Comparison of ENCODE assay signal across 9 cellular contexts in the genomic region with DNA sequence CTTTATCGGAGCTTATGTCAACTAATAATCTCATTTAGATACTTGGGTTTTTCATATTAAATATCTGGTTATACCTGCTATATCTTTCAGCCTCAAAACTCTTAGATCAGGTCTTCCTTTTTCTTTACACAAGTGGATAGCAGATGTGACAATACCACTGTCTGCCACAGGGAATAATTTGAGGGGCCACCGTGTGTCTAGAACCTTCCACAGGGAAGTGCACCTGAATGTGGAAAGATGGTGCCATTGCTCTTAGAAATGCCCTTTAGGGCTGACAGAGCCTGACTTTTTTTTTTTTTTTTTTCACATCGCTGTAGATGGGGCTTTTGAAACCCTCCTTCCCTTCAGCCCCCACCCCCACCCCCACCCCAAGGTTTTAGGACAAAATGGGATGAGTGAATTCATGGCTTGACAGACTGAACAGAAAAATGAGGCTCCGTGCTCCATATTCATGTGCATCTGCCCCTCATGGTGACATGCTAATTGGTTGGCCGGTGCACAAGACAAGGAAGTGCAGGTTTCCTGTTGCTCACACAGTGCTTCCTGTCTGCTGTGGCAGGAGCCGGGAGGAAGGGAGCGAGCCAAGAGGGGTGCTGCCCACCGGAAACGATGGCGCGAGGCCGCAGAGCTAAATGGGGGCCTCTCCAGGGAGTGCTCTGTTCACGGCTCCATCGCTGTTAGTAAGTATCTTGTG.
DNase-seq lines count a peak whose midpoint lies in the region; ATAC-seq and TF ChIP-seq lines count a peak whose summit lies in the region.
"Had no signal": no experiment of that assay in that cellular context is flagged by ENCODE, and none has a peak within 500 bp of the region (broad histone marks: within the 10 kb centered on the region; RNA-seq: fewer than 3 reads in every experiment).

No MANE protein-coding gene starts in this region.

- peak overlapping the region; percentile 91 for H3K27ac Mint-ChIP-seq in activated B cell treated with CpG ODN at 0.5 μM for 24 hours

- peaks cover 0 to 16% (median 5%) of the 10 kb centered on the region in 8 donors for H3K9me3 ChIP-seq in spleen
- H3K9me3 ChIP-seq: body of pancreas had no signal

- no peak for TF ChIP-seq POLR2A in spleen (IDR thresholded peaks at IDR 0.05)
- TF ChIP-seq POLR2A in erythroblast (IDR thresholded peaks at IDR 0.05; ENCODE audit: low read length): no peak

- CTCF ChIA-PET in activated B cell treated with CpG ODN at 0.5 μM for 24 hours (lab: Charles Lee): interaction anchor here (1.0 kb wide), 1 partner anchor 248 kb away, joined by 3 read pairs; no protein-coding TSS in a partner anchor

- TF ChIP-seq CTCF in activated B cell treated with CpG ODN at 0.5 μM for 24 hours (IDR thresholded peaks at IDR 0.05) (no peak), spleen (IDR thresholded peaks at IDR 0.05 in 8 of 11, conservative IDR thresholded peaks at IDR 0.05 in 3 of 11) (peak in 4 of 11 experiments; percentile 4 to 20 (median 10))

- H3K4me3 Mint-ChIP-seq in activated B cell treated with CpG ODN at 0.5 μM for 24 hours: peak overlapping the region; percentile 91

- intact Hi-C loops in activated B cell treated with CpG ODN at 0.5 μM for 24 hours (cut with micrococcal nuclease): loop anchor here (1.0 to 5.0 kb wide), 7 partner anchors 18 to 328 kb away; partner anchors contain the start of genes FAM210A, LDLRAD4 and RNMT
- intact Hi-C loops in spleen (cut with DNase I; ENCODE audit: low total_unique reads): loop anchor here (10.0 kb wide), 1 partner anchor 250 kb away; the partner anchor contains the start of gene LDLRAD4

- no peaks in the 10 kb centered on the region for H3K27me3 Mint-ChIP-seq in activated B cell treated with CpG ODN at 0.5 μM for 24 hours

- POLR2A ChIA-PET in activated B cell treated with CpG ODN at 0.5 μM for 24 hours (lab: Charles Lee): interaction anchor here (0.7 to 1.5 kb wide), 5 partner anchors 37 to 327 kb away, joined by 4 to 13 read pairs (median 7); partner anchors contain the start of genes FAM210A and RNMT

- DNase-seq in GM19240 (ENCODE audit: insufficient read length, low spot score) (peak; percentile 75), activated B cell treated with CpG ODN at 0.5 μM for 24 hours (peak; percentile 54), spleen (peak; percentile 92), erythroblast (lab: John Stamatoyannopoulos, UW) (no peak), NCI-H2227 (lab: John Stamatoyannopoulos, UW; ENCODE audit: unreplicated experiment) (no peak), NCI-H2107 treated with DMSO at 0.1 percent for 48 hours (lab: John Stamatoyannopoulos, UW; ENCODE audit: unreplicated experiment) (no peak)

- H3K27me3 ChIP-seq in spleen (replicated peaks in 1 of 7): no peaks in the 10 kb centered on the region
- H3K27me3 ChIP-seq: body of pancreas had no signal

- H3K36me3 ChIP-seq in spleen: no peaks in the 10 kb centered on the region

- peak overlapping the region; percentile 21 for H3K27ac ChIP-seq in cingulate gyrus (ENCODE audit: low read depth, low read length)
- H3K27ac ChIP-seq in spleen: peak overlapping the region; percentile 57 to 88 (median 80)

- peaks cover 8% of the 10 kb centered on the region for H3K9me3 Mint-ChIP-seq in activated B cell treated with CpG ODN at 0.5 μM for 24 hours

- peaks cover 20 to 53% (median 38%) of the 10 kb centered on the region in 6 donors for H3K4me1 ChIP-seq in spleen
- H3K4me1 ChIP-seq: body of pancreas had no signal

- WGBS in spleen, 5 donors: 8 to 15% (median 11%) methylated on average over 14 of the region's 14 CpGs

- peaks cover 30% of the 10 kb centered on the region for H3K4me1 Mint-ChIP-seq in activated B cell treated with CpG ODN at 0.5 μM for 24 hours

- peak overlapping the region; percentile 6 to 76 (median 45) for H3K4me3 ChIP-seq in spleen
- H3K4me3 ChIP-seq: body of pancreas had no signal

- peaks cover 22% of the 10 kb centered on the region for H3K36me3 Mint-ChIP-seq in activated B cell treated with CpG ODN at 0.5 μM for 24 hours (ENCODE audit: low read depth)

- ATAC-seq in HG03354 (IDR thresholded peaks at IDR 0.05; ENCODE audit: poor library complexity, severe bottlenecking, unreplicated experiment) (peak; percentile 96), activated B cell treated with CpG ODN at 0.5 μM for 24 hours (ENCODE audit: low read depth) (peak; percentile 91)
- ATAC-seq: body of pancreas had no signal

Comparison
In these comparisons a context has a peak if more than half of its experiments do, and no peak if none do; other contexts are left out.
1. DNase-seq: peak in GM19240 (single experiment), activated B cell treated with CpG ODN at 0.5 μM for 24 hours (single experiment) and spleen (single experiment); none in erythroblast (0 of 2), NCI-H2227 (single experiment) and NCI-H2107 treated with DMSO at 0.1 percent for 48 hours (single experiment).